Comparison of ENCODE assay signal across 23 cellular contexts in genomic region chr1:56808385-56808784, GRCh38. TPM values are rescaled to one million over a fixed set of nuclear protein-coding genes. Genes with fewer than 3 reads are reported as not detected.
A peak's percentile ranks its signal among the peaks of the same experiment; 100 is the strongest.
DNase-seq lines count a peak whose midpoint lies in the region; ATAC-seq and TF ChIP-seq lines count a peak whose summit lies in the region.
"Had no signal": no experiment of that assay in that cellular context is flagged by ENCODE, and none has a peak within 500 bp of the region (broad histone marks: within the 10 kb centered on the region; RNA-seq: fewer than 3 reads in every experiment).

No MANE protein-coding gene starts in this region.

- peaks cover 44% of the 10 kb centered on the region for H3K4me1 ChIP-seq in left ventricle myocardium inferior
- H3K4me1 ChIP-seq: SJSA1 had no signal

- intact Hi-C loops in left ventricle myocardium inferior (cut with micrococcal nuclease) = no loop called here
- intact Hi-C loops in Right ventricle myocardium inferior (cut with DNase I) = no loop called here

- H3K27me3 ChIP-seq in left ventricle myocardium inferior (ENCODE audit: low read depth) = no peaks in the 10 kb centered on the region

- no peak for ATAC-seq in Right ventricle myocardium inferior
- ATAC-seq in HG03565 (IDR thresholded peaks at IDR 0.05; ENCODE audit: unreplicated experiment) = no peak
- no peak for ATAC-seq in HG03159 (IDR thresholded peaks at IDR 0.05; ENCODE audit: unreplicated experiment)
- ATAC-seq: GM12878 had no signal

- TF ChIP-seq CTCF in left ventricle myocardium inferior (IDR thresholded peaks at IDR 0.05; ENCODE audit: borderline replicate concordance) = no peak

- H3K36me3 ChIP-seq in left ventricle myocardium inferior = no peaks in the 10 kb centered on the region
- H3K36me3 ChIP-seq: SJSA1 had no signal

- DNase-seq in left ventricle myocardium inferior (no peak), Right ventricle myocardium inferior (ENCODE audit: missing footprints) (no peak), astrocyte of the hippocampus (ENCODE audit: low read depth, low spot score) (peak; percentile 85), medulla oblongata (ENCODE audit: extremely low spot score) (peak; percentile 81), superior temporal gyrus (ENCODE audit: extremely low spot score) (peak; percentile 33), NCI-H1092 treated with DMSO at 0.1 percent for 48 hours (lab: John Stamatoyannopoulos, UW) (no peak)
- DNase-seq: ACHN; Calu3; CD4-positive, alpha-beta T cell; DND-41; GDM1; GM23248; HCEC 1CT; KG1; NCI-H1694; NCI-H748 treated with DMSO at 0.1 percent for 48 hours; PC-9 had no signal

- H3K9me3 ChIP-seq in left ventricle myocardium inferior (replicated peaks) = no peaks in the 10 kb centered on the region
- H3K9me3 ChIP-seq: SJSA1 had no signal

- no peak overlapping the region for H3K4me3 ChIP-seq in left ventricle myocardium inferior
- H3K4me3 ChIP-seq: GM12878, GM23248, PC-9, SJSA1 had no signal

- peak overlapping the region; percentile 75 for H3K27ac ChIP-seq in left ventricle myocardium inferior (replicated peaks)
- H3K27ac ChIP-seq: GM23248, PC-9, SJSA1 had no signal

RNA-seq across cellular contexts. Expression of gene FYB2, which starts 10.8 kb away (rescaled TPM):
- total RNA-seq in left ventricle myocardium inferior = 5.7 TPM
- total RNA-seq in Right ventricle myocardium inferior = 14.0 TPM
- total RNA-seq: B cell; Calu3; CD4-positive, alpha-beta T cell; GM23248; NCI-H460; PC-9 had no signal

RNA-seq across cellular contexts. Expression of gene C8A, which starts 46.2 kb away (rescaled TPM):
- not detected for total RNA-seq in left ventricle myocardium inferior
- total RNA-seq in Right ventricle myocardium inferior = not detected
- total RNA-seq: B cell; Calu3; CD4-positive, alpha-beta T cell; GM12878; GM23248; NCI-H460; PC-9; SJSA1 had no signal

Comparison
In these comparisons a context has a peak if more than half of its experiments do, and no peak if none do; other contexts are left out.
1. DNase-seq: peak in astrocyte of the hippocampus (single experiment), medulla oblongata (single experiment) and superior temporal gyrus (single experiment); none in left ventricle myocardium inferior (single experiment), Right ventricle myocardium inferior (single experiment) and NCI-H1092 treated with DMSO at 0.1 percent for 48 hours (single experiment).